ENCODE assay signal across 8 cellular contexts in the genomic region with DNA sequence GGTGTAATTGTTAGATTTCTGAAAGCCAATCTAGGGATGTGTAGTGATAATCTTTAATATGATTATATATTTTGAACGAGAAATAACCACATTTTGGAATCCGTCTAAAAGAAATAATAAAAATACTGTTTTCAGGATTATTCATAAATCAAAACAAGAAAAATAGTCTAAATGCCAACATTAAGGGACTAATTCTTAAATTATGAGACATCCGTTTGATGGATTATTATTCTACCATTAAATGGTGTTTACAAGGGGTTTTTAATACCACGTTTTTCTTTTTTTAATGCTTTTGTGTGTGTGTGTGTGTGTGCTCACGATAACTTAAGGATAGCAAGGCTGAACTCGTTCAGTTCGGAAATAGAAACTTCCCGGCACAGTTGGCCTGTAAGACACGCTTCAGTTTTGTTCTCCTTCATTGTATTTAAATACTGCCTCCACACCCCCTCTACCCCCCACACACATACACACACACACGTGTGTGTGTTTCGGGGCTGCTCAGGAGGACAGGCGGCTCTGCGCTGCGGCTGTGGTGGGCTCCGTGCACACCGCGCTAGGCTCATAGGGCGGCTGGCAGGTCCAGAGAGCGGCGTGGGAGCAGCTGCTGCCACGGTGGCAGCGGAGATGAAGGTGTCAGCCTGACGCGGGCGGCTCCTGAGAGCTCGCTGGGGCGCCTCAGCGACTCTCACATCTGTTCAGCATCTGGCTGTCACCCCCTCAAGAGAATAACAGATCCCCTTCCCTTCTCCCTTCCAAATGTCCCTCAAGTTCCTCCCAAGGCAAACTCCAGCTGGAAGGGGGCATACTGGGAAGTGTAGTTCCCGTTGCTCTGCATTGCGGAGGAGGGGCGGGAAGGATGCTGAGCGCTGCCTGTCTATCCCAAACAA. TPM values are rescaled to one million over a fixed set of nuclear protein-coding genes. Genes with fewer than 3 reads are reported as not detected.
DNase-seq lines count a peak whose midpoint lies in the region; ATAC-seq and TF ChIP-seq lines count a peak whose summit lies in the region.

No MANE protein-coding gene starts in this region.

- no peaks in the 10 kb centered on the region for H3K9me2 ChIP-seq in GM23338 (ENCODE audit: insufficient read depth)

- no peak for TF ChIP-seq POLR2A in upper lobe of left lung (IDR thresholded peaks at IDR 0.05)
- no peak for TF ChIP-seq POLR2A in adrenal gland (IDR thresholded peaks at IDR 0.05)

- H3K79me2 ChIP-seq in GM23338 (replicated peaks; ENCODE audit: insufficient read depth), result no peaks in the 10 kb centered on the region

- no peaks in the 10 kb centered on the region for H3F3A ChIP-seq in GM23338 (replicated peaks; ENCODE audit: low read depth)

- H2AFZ ChIP-seq in GM23338, result peak overlapping the region; percentile 99

- H3K4me1 ChIP-seq in GM23338 (ENCODE audit: insufficient read depth) (peaks cover 8% of the 10 kb centered on the region), upper lobe of left lung (peaks cover 6 to 11% (median 9%) of the 10 kb centered on the region in 4 donors), adrenal gland (replicated peaks in 1 of 2) (peaks cover 0 to 9% of the 10 kb centered on the region in 2 donors)

- H3K9me3 ChIP-seq in upper lobe of left lung (no peaks in the 10 kb centered on the region), adrenal gland (replicated peaks in 1 of 3) (no peaks in the 10 kb centered on the region)

- DNase-seq in GM23338 (ENCODE audit: low spot score) (peak; percentile 85), RPMI8226 (peak; percentile 38), chondrocyte (ENCODE audit: low spot score) (no peak), memory B cell (ENCODE audit: low spot score in 2 of 2) (peak in 1 of 2 donors; percentile 14), upper lobe of left lung (peak in 1 of 2 donors; percentile 82), adrenal gland (no peak)

- intact Hi-C loops in adrenal gland (cut with DNase I), result no loop called here

- peaks cover 4% of the 10 kb centered on the region for H3K4me1 Mint-ChIP-seq in GM23338
- peaks cover 6% of the 10 kb centered on the region for H3K4me1 Mint-ChIP-seq in chondrocyte (ENCODE audit: low read depth)
- peaks cover 8% of the 10 kb centered on the region for H3K4me1 Mint-ChIP-seq in memory B cell

- H3K27ac Mint-ChIP-seq in GM23338 (no peak overlapping the region), chondrocyte (ENCODE audit: unreplicated experiment) (peak overlapping the region; percentile 77), memory B cell (no peak overlapping the region)

- no peak overlapping the region for H3K27ac ChIP-seq in GM23338 (ENCODE audit: low read depth)
- no peak overlapping the region for H3K27ac ChIP-seq in upper lobe of left lung
- no peak overlapping the region for H3K27ac ChIP-seq in adrenal gland

- 14 to 16% methylated on average over 23 to 24 of the region's 32 CpGs for WGBS in upper lobe of left lung, 2 donors
- WGBS in adrenal gland, 4 donors, result 10 to 18% (median 12%) methylated on average over 21 to 32 of the region's 32 CpGs

- TF ChIP-seq CTCF in GM23338 (conservative IDR thresholded peaks at IDR 0.05; ENCODE audit: low read depth in 2 of 2) (no peak), chondrocyte (IDR thresholded peaks at IDR 0.05) (no peak), upper lobe of left lung (IDR thresholded peaks at IDR 0.05) (no peak), adrenal gland (IDR thresholded peaks at IDR 0.05) (no peak)

- H3K9me3 Mint-ChIP-seq in GM23338, result no peaks in the 10 kb centered on the region
- H3K9me3 Mint-ChIP-seq in chondrocyte (ENCODE audit: low read depth), result peaks cover 4% of the 10 kb centered on the region
- H3K9me3 Mint-ChIP-seq in memory B cell, result no peaks in the 10 kb centered on the region

- no peak for TF ChIP-seq EP300 in upper lobe of left lung (IDR thresholded peaks at IDR 0.05)

- H3K36me3 ChIP-seq in GM23338 (ENCODE audit: insufficient read depth) (no peaks in the 10 kb centered on the region), upper lobe of left lung (no peaks in the 10 kb centered on the region), adrenal gland (replicated peaks in 1 of 2) (no peaks in the 10 kb centered on the region)

- ATAC-seq in GM23338, result peak; percentile 100
- peak; percentile 72 for ATAC-seq in memory B cell (ENCODE audit: low read depth)
- peak in 1 of 2 donors; percentile 34 for ATAC-seq in upper lobe of left lung (ENCODE audit: low FRiP score in 2 of 2)
- no peak for ATAC-seq in HG03045 (IDR thresholded peaks at IDR 0.05; ENCODE audit: unreplicated experiment)
- no peak for ATAC-seq in HG02884 (IDR thresholded peaks at IDR 0.05; ENCODE audit: unreplicated experiment)

- peaks cover 19% of the 10 kb centered on the region for H3K27me3 ChIP-seq in GM23338 (ENCODE audit: insufficient read depth)
- H3K27me3 ChIP-seq in upper lobe of left lung, result peaks cover 0 to 18% (median 3%) of the 10 kb centered on the region in 4 donors
- peaks cover 68% of the 10 kb centered on the region for H3K27me3 ChIP-seq in adrenal gland

- H3K4me3 ChIP-seq in GM23338 (peak overlapping the region; percentile 70), upper lobe of left lung (peak overlapping the region in 3 of 4 donors; percentile 24 to 48 (median 31)), adrenal gland (peak overlapping the region in 1 of 4 donors; percentile 50)

- H3K36me3 Mint-ChIP-seq in GM23338 (ENCODE audit: low read depth) (no peaks in the 10 kb centered on the region), chondrocyte (ENCODE audit: low read depth) (no peaks in the 10 kb centered on the region), memory B cell (no peaks in the 10 kb centered on the region)

- H3K4me3 Mint-ChIP-seq in GM23338 (peak overlapping the region; percentile 77), chondrocyte (ENCODE audit: unreplicated experiment) (peak overlapping the region; percentile 80), memory B cell (peak overlapping the region; percentile 67)

- peak overlapping the region; percentile 86 for H3K4me2 ChIP-seq in GM23338

- H3K27me3 Mint-ChIP-seq in GM23338 (ENCODE audit: insufficient read depth, low read depth, poor library complexity) (peaks cover 17% of the 10 kb centered on the region), chondrocyte (ENCODE audit: low read depth) (peaks cover 18% of the 10 kb centered on the region), memory B cell (peaks cover 17% of the 10 kb centered on the region)

- H4K20me1 ChIP-seq in GM23338 (replicated peaks; ENCODE audit: insufficient read depth), result no peaks in the 10 kb centered on the region

TF ChIP-seq in GM23338, 12 proteins besides CTCF, POLR2A, EP300 and RAD21:
- TF ChIP-seq, protein P1, sequence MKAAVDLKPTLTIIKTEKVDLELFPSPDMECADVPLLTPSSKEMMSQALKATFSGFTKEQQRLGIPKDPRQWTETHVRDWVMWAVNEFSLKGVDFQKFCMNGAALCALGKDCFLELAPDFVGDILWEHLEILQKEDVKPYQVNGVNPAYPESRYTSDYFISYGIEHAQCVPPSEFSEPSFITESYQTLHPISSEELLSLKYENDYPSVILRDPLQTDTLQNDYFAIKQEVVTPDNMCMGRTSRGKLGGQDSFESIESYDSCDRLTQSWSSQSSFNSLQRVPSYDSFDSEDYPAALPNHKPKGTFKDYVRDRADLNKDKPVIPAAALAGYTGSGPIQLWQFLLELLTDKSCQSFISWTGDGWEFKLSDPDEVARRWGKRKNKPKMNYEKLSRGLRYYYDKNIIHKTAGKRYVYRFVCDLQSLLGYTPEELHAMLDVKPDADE (IDR thresholded peaks at IDR 0.05), result peak; percentile 69
- TF ChIP-seq, protein P2, sequence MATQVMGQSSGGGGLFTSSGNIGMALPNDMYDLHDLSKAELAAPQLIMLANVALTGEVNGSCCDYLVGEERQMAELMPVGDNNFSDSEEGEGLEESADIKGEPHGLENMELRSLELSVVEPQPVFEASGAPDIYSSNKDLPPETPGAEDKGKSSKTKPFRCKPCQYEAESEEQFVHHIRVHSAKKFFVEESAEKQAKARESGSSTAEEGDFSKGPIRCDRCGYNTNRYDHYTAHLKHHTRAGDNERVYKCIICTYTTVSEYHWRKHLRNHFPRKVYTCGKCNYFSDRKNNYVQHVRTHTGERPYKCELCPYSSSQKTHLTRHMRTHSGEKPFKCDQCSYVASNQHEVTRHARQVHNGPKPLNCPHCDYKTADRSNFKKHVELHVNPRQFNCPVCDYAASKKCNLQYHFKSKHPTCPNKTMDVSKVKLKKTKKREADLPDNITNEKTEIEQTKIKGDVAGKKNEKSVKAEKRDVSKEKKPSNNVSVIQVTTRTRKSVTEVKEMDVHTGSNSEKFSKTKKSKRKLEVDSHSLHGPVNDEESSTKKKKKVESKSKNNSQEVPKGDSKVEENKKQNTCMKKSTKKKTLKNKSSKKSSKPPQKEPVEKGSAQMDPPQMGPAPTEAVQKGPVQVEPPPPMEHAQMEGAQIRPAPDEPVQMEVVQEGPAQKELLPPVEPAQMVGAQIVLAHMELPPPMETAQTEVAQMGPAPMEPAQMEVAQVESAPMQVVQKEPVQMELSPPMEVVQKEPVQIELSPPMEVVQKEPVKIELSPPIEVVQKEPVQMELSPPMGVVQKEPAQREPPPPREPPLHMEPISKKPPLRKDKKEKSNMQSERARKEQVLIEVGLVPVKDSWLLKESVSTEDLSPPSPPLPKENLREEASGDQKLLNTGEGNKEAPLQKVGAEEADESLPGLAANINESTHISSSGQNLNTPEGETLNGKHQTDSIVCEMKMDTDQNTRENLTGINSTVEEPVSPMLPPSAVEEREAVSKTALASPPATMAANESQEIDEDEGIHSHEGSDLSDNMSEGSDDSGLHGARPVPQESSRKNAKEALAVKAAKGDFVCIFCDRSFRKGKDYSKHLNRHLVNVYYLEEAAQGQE (IDR thresholded peaks at IDR 0.05; ENCODE audit: unreplicated experiment), result no peak

RNA-seq across cellular contexts. Expression of a gene that starts 23.0 kb away (rescaled TPM):
- 190 and 204 TPM in 2 replicates for total RNA-seq in GM23338 (2014; rRNA removed; shearing (Covaris generic))
- polyA plus RNA-seq in GM23338 (2016; fragmentation: Nextera tagmentation; extraction: Ambion mirVana) (291 and 304 TPM in 2 replicates), adrenal gland (100 to 1,000 TPM in 1 of 3 donors, 10 to 100 TPM in 2; 44.5 to 170 (median 97.3) TPM)
- total RNA-seq in chondrocyte (112 to 117 TPM (median 116 TPM) in 3 replicates), upper lobe of left lung (100 to 1,000 TPM in 2 of 6 donors, 10 to 100 TPM in 4; 62.9 to 110 (median 81.5) TPM), adrenal gland (10 to 100 TPM; 45.5 to 92.5 (median 76.8) TPM)

Comparison
In these comparisons a context has a peak if more than half of its experiments do, and no peak if none do; other contexts are left out.
1. ATAC-seq: peak in GM23338 (single experiment) and memory B cell (single experiment); none in HG03045 (single experiment) and HG02884 (single experiment).
2. DNase-seq: peak in GM23338 (single experiment) and RPMI8226 (single experiment); none in chondrocyte (single experiment) and adrenal gland (0 of 7).
3. Peak in every context shown above with its lines, with median percentiles within 50 percentile points of each other: H3K4me3 Mint-ChIP-seq.